9 cellular contexts compared by ENCODE assay signal in the genomic region with DNA sequence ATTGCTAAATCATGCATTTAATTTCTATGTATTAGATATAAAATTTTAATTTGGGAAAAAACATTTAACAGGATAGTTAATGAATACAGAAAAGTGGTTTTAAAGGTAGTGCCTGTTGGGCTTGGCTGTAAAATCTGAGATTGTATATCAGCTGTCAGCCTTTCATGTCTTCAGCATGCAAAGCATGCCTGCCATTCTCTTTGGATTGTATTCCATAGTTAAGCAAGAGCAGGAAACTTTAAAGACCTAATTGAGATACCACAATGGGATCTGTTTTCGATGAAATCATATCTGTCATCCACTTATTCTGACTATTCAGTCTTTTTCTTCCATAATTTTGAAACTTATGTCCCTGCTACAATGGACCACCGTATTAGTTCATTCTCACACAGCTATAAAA.
"Had no signal": no experiment of that assay in that cellular context is flagged by ENCODE, and none has a peak within 500 bp of the region (broad histone marks: within the 10 kb centered on the region; RNA-seq: fewer than 3 reads in every experiment).

No MANE protein-coding gene starts in this region.

- H3K4me3 ChIP-seq: GM23248, HAP-1, K562 had no signal

- H3K9me3 ChIP-seq: HAP-1 had no signal

- DNase-seq: GM23248, GOT3, H7, HFFc6, IMR-90, KG1 had no signal

- H3K36me3 ChIP-seq: HAP-1 had no signal

- H3K4me3 Mint-ChIP-seq: HFFc6 had no signal

- H3K9me3 Mint-ChIP-seq: HFFc6 had no signal

- H2AFZ ChIP-seq: GM23248 had no signal

- H3K27ac Mint-ChIP-seq: HFFc6 had no signal

- H3K27ac ChIP-seq: GM23248 had no signal

- ATAC-seq: HCT116, K562 had no signal

- H3K9ac ChIP-seq: GM23248 had no signal
